9 cellular contexts compared by ENCODE assay signal in the genomic region with DNA sequence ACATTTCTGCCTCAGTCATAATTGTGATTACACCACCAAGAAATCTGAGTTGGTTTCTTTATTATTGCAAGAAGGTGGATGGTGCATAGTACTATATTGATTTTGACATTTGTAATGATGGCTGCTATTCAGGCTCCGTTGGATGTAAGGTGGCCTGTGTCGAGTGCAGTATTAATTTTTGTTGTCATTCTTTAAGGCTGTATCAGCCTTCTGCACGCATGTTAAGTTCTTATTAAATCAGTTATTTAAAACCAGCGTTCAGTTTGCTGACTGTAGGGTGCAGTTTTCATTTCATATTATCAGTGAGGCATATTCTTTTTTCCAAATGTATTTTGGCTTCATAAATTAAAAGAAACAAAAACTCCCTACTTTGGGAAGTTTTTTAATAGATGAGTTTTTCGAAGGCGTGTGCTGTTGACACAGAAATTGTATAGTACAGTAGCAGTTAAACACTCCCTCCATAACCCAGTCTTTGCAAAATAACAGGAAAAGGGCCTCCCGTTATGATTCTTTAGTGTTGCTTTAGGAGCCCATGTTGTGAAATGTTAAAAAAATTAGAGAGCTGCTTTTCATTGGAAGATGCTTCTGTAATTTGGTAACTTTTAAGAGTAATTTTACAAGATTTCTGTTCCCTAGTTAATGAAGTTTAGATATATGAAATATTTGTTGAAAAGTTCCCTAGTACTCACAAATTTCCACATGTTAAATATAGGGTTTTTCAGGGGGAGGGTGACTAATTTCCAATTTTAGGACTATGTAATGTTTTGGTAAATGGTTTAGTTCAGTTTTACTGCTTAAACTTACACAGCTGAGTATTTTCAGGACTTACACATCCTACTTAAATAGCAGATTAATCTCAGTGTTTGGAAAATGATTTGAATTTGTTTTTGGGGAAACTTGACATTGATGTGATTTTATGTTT. TPM values are rescaled to one million over a fixed set of nuclear protein-coding genes. Genes with fewer than 3 reads are reported as not detected.
A peak's percentile ranks its signal among the peaks of the same experiment; 100 is the strongest.
DNase-seq lines count a peak whose midpoint lies in the region; ATAC-seq and TF ChIP-seq lines count a peak whose summit lies in the region.
"Had no signal": no experiment of that assay in that cellular context is flagged by ENCODE, and none has a peak within 500 bp of the region (broad histone marks: within the 10 kb centered on the region; RNA-seq: fewer than 3 reads in every experiment).

No MANE protein-coding gene starts in this region.

- H3K27me3 ChIP-seq in SJSA1 (replicated peaks): no peaks in the 10 kb centered on the region

- H3K4me1 ChIP-seq in SJSA1 (replicated peaks): peaks cover 16% of the 10 kb centered on the region

- H3K4me3 ChIP-seq in GM12864 (ENCODE audit: low read depth, low read length): peak overlapping the region; percentile 74
- H3K4me3 ChIP-seq in SJSA1: peak overlapping the region; percentile 97
- H3K4me3 ChIP-seq in fibroblast of mammary gland (ENCODE audit: control insufficient read depth, low read depth, low read length): peak overlapping the region; percentile 96
- peak overlapping the region; percentile 84 for H3K4me3 ChIP-seq in skeletal muscle cell (ENCODE audit: low read depth, low read length)

- ATAC-seq in HG03354 (IDR thresholded peaks at IDR 0.05; ENCODE audit: poor library complexity, severe bottlenecking, unreplicated experiment): no peak
- no peak for ATAC-seq in GM19328 (IDR thresholded peaks at IDR 0.05; ENCODE audit: unreplicated experiment)

- H3K27ac ChIP-seq in SJSA1: peak overlapping the region; percentile 99; the same call in 1 of the 2 replicates

- no peak for TF ChIP-seq CTCF in GM12864 (IDR thresholded peaks at IDR 0.05; ENCODE audit: low read depth, low read length, missing control alignments)
- no peak for TF ChIP-seq CTCF in fibroblast of mammary gland (conservative IDR thresholded peaks at IDR 0.05; ENCODE audit: control insufficient read depth, insufficient read depth, low read depth, low read length)

- no peak for DNase-seq in GM12864 (ENCODE audit: low read depth)
- peak in 1 of 2 experiments; percentile 28 for DNase-seq in SJSA1 (ENCODE audit: low read depth in 1 of 2, low spot score in 2 of 2)
- no peak for DNase-seq in fibroblast of mammary gland (ENCODE audit: low read depth)
- no peak for DNase-seq in skeletal muscle cell (ENCODE audit: low read depth)
- DNase-seq in SKM-1 (lab: John Stamatoyannopoulos, UW; ENCODE audit: unreplicated experiment): no peak
- no peak for DNase-seq in NOMO-1 treated with DMSO at 0.1 percent for 48 hours (lab: John Stamatoyannopoulos, UW; ENCODE audit: unreplicated experiment)
- DNase-seq: NCI-H2081 treated with DMSO at 0.1 percent for 48 hours had no signal

- H3K36me3 ChIP-seq in SJSA1: peaks cover 31% of the 10 kb centered on the region

- no peaks in the 10 kb centered on the region for H3K9me3 ChIP-seq in SJSA1 (replicated peaks)

RNA-seq across cellular contexts. Expression of a gene that starts 1.9 kb away (rescaled TPM):
- 19.8 and 35.1 TPM in 2 replicates for total RNA-seq in SJSA1 (2014; rRNA removed; shearing (Covaris generic))
